10 cellular contexts compared by ENCODE assay signal in the genomic region with DNA sequence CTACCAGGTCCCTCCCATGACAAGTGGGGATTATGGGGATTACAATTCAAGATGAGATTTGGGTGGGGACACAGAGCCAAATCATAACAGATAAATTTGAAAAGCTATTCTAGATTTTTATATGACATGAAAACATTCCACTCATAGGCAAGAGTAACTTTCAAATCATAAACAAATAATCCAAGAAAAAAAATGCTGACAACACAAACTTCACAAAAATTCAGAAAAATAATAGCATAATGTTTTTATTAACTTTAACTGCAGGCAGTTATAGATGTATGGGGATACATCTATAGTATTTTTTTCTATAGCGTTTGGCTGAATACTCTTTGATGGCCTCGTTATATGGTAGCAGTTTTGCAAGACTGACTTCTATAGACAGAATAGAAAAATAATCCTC.
"Had no signal": no experiment of that assay in that cellular context is flagged by ENCODE, and none has a peak within 500 bp of the region (broad histone marks: within the 10 kb centered on the region; RNA-seq: fewer than 3 reads in every experiment).

No MANE protein-coding gene starts in this region.

- H3K9ac ChIP-seq: GM23248 had no signal

- DNase-seq: GM23248, GOT3, H9, HCEC 1CT, HFFc6 had no signal

- FAIRE-seq: H1, H54 had no signal

- H3K4me2 ChIP-seq: GM23338 had no signal

- H3K9me3 ChIP-seq: HAP-1 had no signal

- H3K4me3 ChIP-seq: GM23248, GM23338, HAP-1 had no signal

- H3K4me1 ChIP-seq: HAP-1 had no signal

- H3K27ac ChIP-seq: GM23248 had no signal

- ATAC-seq: GM23338, HCT116 had no signal

- H2AFZ ChIP-seq: GM23248, GM23338 had no signal

- H3K36me3 ChIP-seq: HAP-1 had no signal
